In genomic region chr17:48106802-48107136, GRCh38 we compare ENCODE assay signal across 8 cellular contexts. TPM values are rescaled to one million over a fixed set of nuclear protein-coding genes. Genes with fewer than 3 reads are reported as not detected.
DNase-seq lines count a peak whose midpoint lies in the region; ATAC-seq and TF ChIP-seq lines count a peak whose summit lies in the region.

No MANE protein-coding gene starts in this region.

- 24 to 39% (median 28%) methylated on average over 13 of the region's 13 CpGs for WGBS in ovary, 3 donors

- H3K4me3 Mint-ChIP-seq in CD8-positive, alpha-beta T cell = peak overlapping the region; percentile 98

- H3K4me1 Mint-ChIP-seq in CD8-positive, alpha-beta T cell (ENCODE audit: low read depth) = peaks cover 57% of the 10 kb centered on the region

- H3K27ac ChIP-seq in CD8-positive, alpha-beta T cell (ENCODE audit: low read depth, low read length) = peak overlapping the region; percentile 78
- H3K27ac ChIP-seq in Peyer's patch (peak overlapping the region; percentile 89 to 97 (median 96)), epithelial cell of prostate (peak overlapping the region; percentile 93), ovary (peak overlapping the region; percentile 63 to 93)

- CTCF ChIA-PET in CD8-positive, alpha-beta T cell (lab: Charles Lee) = interaction anchor here (1.2 to 3.3 kb wide), 3 partner anchors 9 to 27 kb away, joined by 3 to 20 read pairs (median 5); no protein-coding TSS in a partner anchor

- no peaks in the 10 kb centered on the region for H3K27me3 ChIP-seq in CD8-positive, alpha-beta T cell (ENCODE audit: insufficient read depth, low read length)
- H3K27me3 ChIP-seq in Peyer's patch (no peaks in the 10 kb centered on the region), ovary (no peaks in the 10 kb centered on the region)

- H3K9me3 ChIP-seq in CD8-positive, alpha-beta T cell (ENCODE audit: low read length) = no peaks in the 10 kb centered on the region
- H3K9me3 ChIP-seq in Peyer's patch = no peaks in the 10 kb centered on the region
- H3K9me3 ChIP-seq in ovary = no peaks in the 10 kb centered on the region

- intact Hi-C loops in CD8-positive, alpha-beta T cell (cut with DNase I, micrococcal nuclease) = loop anchor here (1.0 to 10.0 kb wide), 10 partner anchors 58 to 1578 kb away; partner anchors contain the start of genes ATP5MC1 (in 2 of the 2), LRRC46 (in 2 of the 2), MRPL10 (in 2 of the 2) and SP2 (in 2 of the 2)
- intact Hi-C loops in ovary (cut with DNase I) = no loop called here

- no peaks in the 10 kb centered on the region for H3K36me3 ChIP-seq in CD8-positive, alpha-beta T cell (ENCODE audit: insufficient read depth, low read length)
- H3K36me3 ChIP-seq in Peyer's patch (no peaks in the 10 kb centered on the region), ovary (no peaks in the 10 kb centered on the region)

- ATAC-seq in CD8-positive, alpha-beta T cell = no peak
- ATAC-seq in GM18502 (IDR thresholded peaks at IDR 0.05; ENCODE audit: poor library complexity, unreplicated experiment) = no peak
- ATAC-seq in GM21528 (IDR thresholded peaks at IDR 0.05; ENCODE audit: low FRiP score, unreplicated experiment) = no peak

- TF ChIP-seq EP300 in ovary (IDR thresholded peaks at IDR 0.05) = no peak

- no peaks in the 10 kb centered on the region for H3K9me3 Mint-ChIP-seq in CD8-positive, alpha-beta T cell

- POLR2A ChIA-PET in CD8-positive, alpha-beta T cell (lab: Charles Lee) = interaction anchor here (1.1 to 1.7 kb wide), 2 partner anchors 9 to 10 kb away, joined by 3 to 6 read pairs; no protein-coding TSS in a partner anchor

- DNase-seq in CD8-positive, alpha-beta T cell = no peak
- no peak for DNase-seq in Peyer's patch
- DNase-seq in epithelial cell of prostate (ENCODE audit: low read depth, low spot score) = no peak
- no peak for DNase-seq in ovary
- no peak for DNase-seq in NCI-H2081 (lab: John Stamatoyannopoulos, UW)
- no peak for DNase-seq in NCI-H2196 (lab: John Stamatoyannopoulos, UW; ENCODE audit: unreplicated experiment)

- H3K27me3 Mint-ChIP-seq in CD8-positive, alpha-beta T cell (ENCODE audit: low read depth) = no peaks in the 10 kb centered on the region

- no peak for TF ChIP-seq CTCF in CD8-positive, alpha-beta T cell (IDR thresholded peaks at IDR 0.05)
- TF ChIP-seq CTCF in Peyer's patch (IDR thresholded peaks at IDR 0.05) (no peak), ovary (IDR thresholded peaks at IDR 0.05) (no peak)

- peaks cover 32% of the 10 kb centered on the region for H3K4me1 ChIP-seq in CD8-positive, alpha-beta T cell (ENCODE audit: insufficient read depth, low read length)
- H3K4me1 ChIP-seq in Peyer's patch = peaks cover 0 to 20% (median 8%) of the 10 kb centered on the region in 4 donors
- H3K4me1 ChIP-seq in ovary (ENCODE audit: insufficient read depth) = no peaks in the 10 kb centered on the region

- peaks cover 14% of the 10 kb centered on the region for H3K36me3 Mint-ChIP-seq in CD8-positive, alpha-beta T cell

- peak overlapping the region; percentile 91 for H3K4me3 ChIP-seq in CD8-positive, alpha-beta T cell (ENCODE audit: low read depth, low read length)
- H3K4me3 ChIP-seq in Peyer's patch = peak overlapping the region; percentile 75 to 94 (median 83)
- peak overlapping the region; percentile 97 for H3K4me3 ChIP-seq in ovary

- H3K27ac Mint-ChIP-seq in CD8-positive, alpha-beta T cell = peak overlapping the region; percentile 88

- no peak for TF ChIP-seq POLR2A in Peyer's patch (IDR thresholded peaks at IDR 0.05)
- no peak for TF ChIP-seq POLR2A in ovary (IDR thresholded peaks at IDR 0.05)

RNA-seq across cellular contexts. Expression of gene SNX11, which starts 0.8 kb away (rescaled TPM):
- total RNA-seq in CD8-positive, alpha-beta T cell = 10 to 100 TPM; 15.3 to 16.3 TPM
- total RNA-seq in Peyer's patch = 10 to 100 TPM in 3 of 4 donors, 1 to 10 TPM in 1; 9.5 to 19.8 (median 15.0) TPM
- 10 to 100 TPM in 5 of 7 donors, 1 to 10 TPM in 2; 7.1 to 21.3 (median 14.1) TPM for total RNA-seq in ovary
- polyA plus RNA-seq in ovary = 10 to 100 TPM in 1 of 2 donors, 1 to 10 TPM in 1; 8.5 to 18.5 TPM

RNA-seq across cellular contexts. Expression of gene CBX1, which starts 5.5 kb away (rescaled TPM):
- total RNA-seq in CD8-positive, alpha-beta T cell = 1 to 10 TPM; 5.4 to 6.6 TPM
- 10 to 100 TPM in 1 of 4 donors, 1 to 10 TPM in 3; 7.2 to 14.0 (median 8.5) TPM for total RNA-seq in Peyer's patch
- total RNA-seq in ovary = 10 to 100 TPM; 35.4 to 83.5 (median 70.0) TPM
- polyA plus RNA-seq in ovary = 100 to 1,000 TPM in 1 of 2 donors, 10 to 100 TPM in 1; 68.3 to 106 TPM

RNA-seq across cellular contexts. Expression of gene NFE2L1, which starts 58.6 kb away (rescaled TPM):
- 10 to 100 TPM; 29.5 to 32.5 TPM for total RNA-seq in CD8-positive, alpha-beta T cell
- total RNA-seq in Peyer's patch (100 to 1,000 TPM in 3 of 4 donors, 10 to 100 TPM in 1; 89.1 to 228 (median 217) TPM), ovary (100 to 1,000 TPM in 6 of 7 donors, 10 to 100 TPM in 1; 80.0 to 214 (median 165) TPM)
- polyA plus RNA-seq in ovary = 100 to 1,000 TPM; 150 to 577 TPM

Comparison
In these comparisons a context has a peak if more than half of its experiments do, and no peak if none do; other contexts are left out.
1. intact Hi-C loops: an anchor here in CD8-positive, alpha-beta T cell (1.0 to 10.0 kb wide); none called in ovary.